8 cellular contexts compared by ENCODE assay signal in genomic region chr18:710418-711300, GRCh38. TPM values are rescaled to one million over a fixed set of nuclear protein-coding genes. Genes with fewer than 3 reads are reported as not detected.
DNase-seq lines count a peak whose midpoint lies in the region; ATAC-seq and TF ChIP-seq lines count a peak whose summit lies in the region.

No MANE protein-coding gene starts in this region.

- no peak for DNase-seq in CD4-positive, CD25-positive, alpha-beta regulatory T cell
- no peak for DNase-seq in brain microvascular endothelial cell
- no peak for DNase-seq in naive thymus-derived CD4-positive, alpha-beta T cell
- DNase-seq in NCI-H774 (lab: John Stamatoyannopoulos, UW), result no peak
- no peak for DNase-seq in NCI-H146 (lab: John Stamatoyannopoulos, UW)
- DNase-seq in stimulated activated CD4-positive, alpha-beta T cell treated with anti-CD3 and anti-CD28 coated beads, Interleukin-1b, Interleukin-23, amount 100 ng/mL, for 48 hours, result no peak
- DNase-seq in NCI-H2107 treated with DMSO at 0.1 percent for 48 hours (lab: John Stamatoyannopoulos, UW; ENCODE audit: unreplicated experiment), result no peak

- CTCF ChIA-PET in naive thymus-derived CD4-positive, alpha-beta T cell (lab: Charles Lee), result interaction anchor here (1.2 kb wide), 1 partner anchor 87 kb away, joined by 3 read pairs; no protein-coding TSS in a partner anchor

- no peaks in the 10 kb centered on the region for H3K9me3 ChIP-seq in CD4-positive, CD25-positive, alpha-beta regulatory T cell (ENCODE audit: control insufficient read depth in 2 of 2, low read length in 2 of 2)
- no peaks in the 10 kb centered on the region for H3K9me3 ChIP-seq in naive thymus-derived CD4-positive, alpha-beta T cell (ENCODE audit: control insufficient read depth in 2 of 3, low read length in 3 of 3)

- in situ Hi-C loops in brain microvascular endothelial cell (cut with HindIII; ENCODE audit: low pct_ligation_motif_present, low sequenced_read_pairs), result no loop called here

- POLR2A ChIA-PET in naive thymus-derived CD4-positive, alpha-beta T cell (lab: Charles Lee), result interaction anchor here (0.6 to 1.2 kb wide), 3 partner anchors 11 to 120 kb away, joined by 3 to 5 read pairs (median 4); no protein-coding TSS in a partner anchor

- H3K4me1 Mint-ChIP-seq in CD4-positive, CD25-positive, alpha-beta regulatory T cell, result peaks cover 10 to 52% (median 32%) of the 10 kb centered on the region in 4 donors
- peaks cover 14 to 17% (median 15%) of the 10 kb centered on the region in 3 donors for H3K4me1 Mint-ChIP-seq in IgD-negative memory B cell
- peaks cover 21 to 49% (median 41%) of the 10 kb centered on the region in 7 donors for H3K4me1 Mint-ChIP-seq in naive thymus-derived CD4-positive, alpha-beta T cell

- H3K27ac Mint-ChIP-seq in CD4-positive, CD25-positive, alpha-beta regulatory T cell, result peak overlapping the region in 2 of 3 donors; percentile 81 to 95
- H3K27ac Mint-ChIP-seq in IgD-negative memory B cell, result peak overlapping the region in 1 of 3 donors; percentile 99
- peak overlapping the region; percentile 88 to 99 (median 98) for H3K27ac Mint-ChIP-seq in naive thymus-derived CD4-positive, alpha-beta T cell

- no peaks in the 10 kb centered on the region for H3K27me3 ChIP-seq in CD4-positive, CD25-positive, alpha-beta regulatory T cell (ENCODE audit: control insufficient read depth, insufficient read depth, low read length)
- H3K27me3 ChIP-seq in brain microvascular endothelial cell (replicated peaks), result no peaks in the 10 kb centered on the region
- H3K27me3 ChIP-seq in naive thymus-derived CD4-positive, alpha-beta T cell (ENCODE audit: control insufficient read depth in 2 of 2, insufficient read depth in 2 of 2, low read length in 2 of 2), result no peaks in the 10 kb centered on the region

- H3K4me1 ChIP-seq in CD4-positive, CD25-positive, alpha-beta regulatory T cell (ENCODE audit: control insufficient read depth, insufficient read depth, low read length, poor library complexity, severe bottlenecking), result peaks cover 12% of the 10 kb centered on the region
- peaks cover 8 to 12% of the 10 kb centered on the region in 2 donors for H3K4me1 ChIP-seq in naive thymus-derived CD4-positive, alpha-beta T cell (ENCODE audit: control insufficient read depth in 2 of 2, insufficient read depth in 2 of 2, low read length in 2 of 2)

- H3K36me3 ChIP-seq in CD4-positive, CD25-positive, alpha-beta regulatory T cell (ENCODE audit: control insufficient read depth, insufficient read depth, low read length), result peaks cover 6% of the 10 kb centered on the region
- H3K36me3 ChIP-seq in brain microvascular endothelial cell (replicated peaks), result no peaks in the 10 kb centered on the region
- H3K36me3 ChIP-seq in naive thymus-derived CD4-positive, alpha-beta T cell (ENCODE audit: control insufficient read depth in 2 of 3, insufficient read depth in 3 of 3, low read length in 3 of 3), result peaks cover 0 to 6% (median 0%) of the 10 kb centered on the region in 3 experiments

- peak overlapping the region; percentile 94 for H3K4me3 ChIP-seq in CD4-positive, CD25-positive, alpha-beta regulatory T cell (ENCODE audit: low read depth, low read length)
- H3K4me3 ChIP-seq in brain microvascular endothelial cell (ENCODE audit: low read depth, low read length), result peak overlapping the region; percentile 73
- H3K4me3 ChIP-seq in naive thymus-derived CD4-positive, alpha-beta T cell (ENCODE audit: low read length), result peak overlapping the region; percentile 95

- peak overlapping the region; percentile 91 to 97 (median 96) for H3K4me3 Mint-ChIP-seq in CD4-positive, CD25-positive, alpha-beta regulatory T cell
- H3K4me3 Mint-ChIP-seq in IgD-negative memory B cell, result peak overlapping the region in 3 of 4 donors; percentile 1 to 94 (median 94)
- H3K4me3 Mint-ChIP-seq in naive thymus-derived CD4-positive, alpha-beta T cell, result peak overlapping the region; percentile 84 to 98 (median 92)

- no peaks in the 10 kb centered on the region for H3K9me3 Mint-ChIP-seq in CD4-positive, CD25-positive, alpha-beta regulatory T cell
- no peaks in the 10 kb centered on the region for H3K9me3 Mint-ChIP-seq in IgD-negative memory B cell
- H3K9me3 Mint-ChIP-seq in naive thymus-derived CD4-positive, alpha-beta T cell, result peaks cover 0 to 9% (median 0%) of the 10 kb centered on the region in 11 donors

- H3K27ac ChIP-seq in CD4-positive, CD25-positive, alpha-beta regulatory T cell (ENCODE audit: insufficient read depth, low read length, poor library complexity, severe bottlenecking), result peak overlapping the region; percentile 79
- no peak overlapping the region for H3K27ac ChIP-seq in brain microvascular endothelial cell
- H3K27ac ChIP-seq in naive thymus-derived CD4-positive, alpha-beta T cell (ENCODE audit: low read depth, low read length), result peak overlapping the region; percentile 76

- no peak for ATAC-seq in CD4-positive, CD25-positive, alpha-beta regulatory T cell (ENCODE audit: low read depth in 2 of 2)
- ATAC-seq in naive thymus-derived CD4-positive, alpha-beta T cell, result no peak

- H3K36me3 Mint-ChIP-seq in CD4-positive, CD25-positive, alpha-beta regulatory T cell, result peaks cover 20% of the 10 kb centered on the region
- H3K36me3 Mint-ChIP-seq in IgD-negative memory B cell, result no peaks in the 10 kb centered on the region
- H3K36me3 Mint-ChIP-seq in naive thymus-derived CD4-positive, alpha-beta T cell, result peaks cover 9 to 29% (median 16%) of the 10 kb centered on the region in 5 donors

- intact Hi-C loops in naive thymus-derived CD4-positive, alpha-beta T cell (cut with micrococcal nuclease), result loop anchor here (1.0 to 10.0 kb wide), 9 partner anchors 14 to 1864 kb away; partner anchors contain the start of genes METTL4 (in 1 of the 2), NDC80 (in 1 of the 2), THOC1 (in 1 of the 2) and USP14 (in 1 of the 2)

- no peak for TF ChIP-seq CTCF in brain microvascular endothelial cell (IDR thresholded peaks at IDR 0.05; ENCODE audit: low read depth, low read length, missing control alignments)

- H3K27me3 Mint-ChIP-seq in CD4-positive, CD25-positive, alpha-beta regulatory T cell, result peaks cover 4% of the 10 kb centered on the region
- H3K27me3 Mint-ChIP-seq in IgD-negative memory B cell, result peaks cover 2% of the 10 kb centered on the region
- H3K27me3 Mint-ChIP-seq in naive thymus-derived CD4-positive, alpha-beta T cell, result no peaks in the 10 kb centered on the region

RNA-seq across cellular contexts. Expression of gene ENOSF1, which starts 1.8 kb away (rescaled TPM):
- 58.4 TPM for total RNA-seq in CD4-positive, CD25-positive, alpha-beta regulatory T cell
- polyA plus RNA-seq in CD4-positive, CD25-positive, alpha-beta regulatory T cell, result 10 to 100 TPM in 1 of 4 donors, 1 to 10 TPM in 3; 6.1 to 12.0 (median 9.6) TPM
- 5.3 TPM for polyA plus RNA-seq in IgD-negative memory B cell
- total RNA-seq in naive thymus-derived CD4-positive, alpha-beta T cell, result 100 to 1,000 TPM in 2 of 5 experiments, 10 to 100 TPM in 3; 80.1 to 137 (median 90.0) TPM
- 10 to 100 TPM; 12.2 to 16.5 TPM for polyA plus RNA-seq in naive thymus-derived CD4-positive, alpha-beta T cell

RNA-seq across cellular contexts. Expression of gene TYMS, which starts 53.2 kb away (rescaled TPM):
- total RNA-seq in CD4-positive, CD25-positive, alpha-beta regulatory T cell, result 7.3 TPM
- polyA plus RNA-seq in CD4-positive, CD25-positive, alpha-beta regulatory T cell, result 10 to 100 TPM in 2 of 4 donors, 1 to 10 TPM in 2; 4.9 to 14.4 (median 10.1) TPM
- 1.0 TPM for polyA plus RNA-seq in IgD-negative memory B cell
- 100 to 1,000 TPM in 1 of 5 experiments, 1 to 10 TPM in 1, under 1 TPM in 1, not detected in 2; 0.85 to 241 (median 2.0) TPM for total RNA-seq in naive thymus-derived CD4-positive, alpha-beta T cell
- not detected for polyA plus RNA-seq in naive thymus-derived CD4-positive, alpha-beta T cell
